Comparison of ENCODE assay signal across 22 cellular contexts in genomic region chr19:33467851-33468250, GRCh38.
"Had no signal": no experiment of that assay in that cellular context is flagged by ENCODE, and none has a peak within 500 bp of the region (broad histone marks: within the 10 kb centered on the region; RNA-seq: fewer than 3 reads in every experiment).

No MANE protein-coding gene starts in this region.

- H3K4me3 Mint-ChIP-seq: activated CD4-positive, alpha-beta memory T cell treated with anti-CD3 and anti-CD28 coated beads for 36 hours; activated naive CD8-positive, alpha-beta T cell treated with anti-CD3 and anti-CD28 coated beads, Interleukin-2, amount 50 U/mL, for 24 hours; activated T-cell treated with anti-CD3 and anti-CD28 coated beads, Interleukin-2, amount 50 U/mL, for 72 hours; dendritic cell treated with granulocyte-macrophage colony-stimulating factor and Interleukin-4, amounts not matched to agents 40 ng/mL and 50 ng/mL, for 4 days; immature natural killer cell; natural killer cell treated with Interleukin-12 subunit alpha and Interleukin-12 subunit beta and Interleukin-15 and Interleukin-18, amount 100 ng/mL, for 72 hours; stimulated activated naive CD8-positive, alpha-beta T cell treated with anti-CD3 and anti-CD28 coated beads, Interleukin-15, Interleukin-2, amounts not matched to agents 100 ng/mL and 50 ng/mL, for 24 hours; WTC11 had no signal

- H3K27ac Mint-ChIP-seq: activated CD4-positive, alpha-beta memory T cell treated with anti-CD3 and anti-CD28 coated beads for 36 hours; activated naive CD8-positive, alpha-beta T cell treated with anti-CD3 and anti-CD28 coated beads, Interleukin-2, amount 50 U/mL, for 24 hours; activated T-cell treated with anti-CD3 and anti-CD28 coated beads, Interleukin-2, amount 50 U/mL, for 72 hours; dendritic cell treated with granulocyte-macrophage colony-stimulating factor and Interleukin-4, amounts not matched to agents 40 ng/mL and 50 ng/mL, for 4 days; natural killer cell treated with Interleukin-12 subunit alpha and Interleukin-12 subunit beta and Interleukin-15 and Interleukin-18, amount 100 ng/mL, for 72 hours; stimulated activated naive CD8-positive, alpha-beta T cell treated with anti-CD3 and anti-CD28 coated beads, Interleukin-15, Interleukin-2, amounts not matched to agents 100 ng/mL and 50 ng/mL, for 24 hours; WTC11 had no signal

- H3K4me3 ChIP-seq: left ventricle myocardium inferior, thyroid gland had no signal

- H3K36me3 ChIP-seq: thyroid gland had no signal

- H3K27ac ChIP-seq: foreskin keratinocyte, left ventricle myocardium inferior, thyroid gland had no signal

- H3K9me3 ChIP-seq: left ventricle myocardium inferior, thyroid gland had no signal

- H3K4me1 Mint-ChIP-seq: activated naive CD8-positive, alpha-beta T cell treated with anti-CD3 and anti-CD28 coated beads, Interleukin-2, amount 50 U/mL, for 24 hours; immature natural killer cell; WTC11 had no signal

- DNase-seq: activated CD4-positive, alpha-beta memory T cell treated with anti-CD3 and anti-CD28 coated beads for 36 hours; activated CD4-positive, alpha-beta T cell treated with anti-CD3 and anti-CD28 coated beads for 4 hours; activated gamma-delta T cell; activated naive CD4-positive, alpha-beta T cell treated with anti-CD3 and anti-CD28 coated beads, Interleukin-2, amount 50 U/mL, for 16 hours; activated naive CD8-positive, alpha-beta T cell treated with anti-CD3 and anti-CD28 coated beads, Interleukin-2, amount 50 U/mL, for 24 hours; activated T-cell treated with anti-CD3 and anti-CD28 coated beads, Interleukin-2, amount 50 U/mL, for 72 hours; effector CD4-positive, alpha-beta T cell; erythroblast; foreskin keratinocyte; immature natural killer cell; kidney glomerular epithelial cell; left ventricle myocardium inferior; retina; stimulated activated CD4-positive, alpha-beta T cell treated with anti-CD3 and anti-CD28 coated beads, Interleukin-12 subunit alpha, Interleukin-12 subunit beta, amount 100 ng/mL, for 4 hours; substantia nigra; T1000; thyroid gland had no signal

- H3K36me3 Mint-ChIP-seq: activated CD4-positive, alpha-beta memory T cell treated with anti-CD3 and anti-CD28 coated beads for 36 hours; natural killer cell treated with Interleukin-12 subunit alpha and Interleukin-12 subunit beta and Interleukin-15 and Interleukin-18, amount 100 ng/mL, for 72 hours; WTC11 had no signal

- H3K27me3 ChIP-seq: foreskin keratinocyte, thyroid gland had no signal

- ATAC-seq: activated naive CD8-positive, alpha-beta T cell treated with anti-CD3 and anti-CD28 coated beads, Interleukin-2, amount 50 U/mL, for 24 hours; activated T-cell treated with anti-CD3 and anti-CD28 coated beads, Interleukin-2, amount 50 U/mL, for 72 hours; foreskin keratinocyte; natural killer cell treated with Interleukin-12 subunit alpha and Interleukin-12 subunit beta and Interleukin-15 and Interleukin-18, amount 100 ng/mL, for 72 hours; WTC11 had no signal

- H3K4me1 ChIP-seq: foreskin keratinocyte, thyroid gland had no signal

- H3K9me3 Mint-ChIP-seq: activated CD4-positive, alpha-beta memory T cell treated with anti-CD3 and anti-CD28 coated beads for 36 hours; activated naive CD8-positive, alpha-beta T cell treated with anti-CD3 and anti-CD28 coated beads, Interleukin-2, amount 50 U/mL, for 24 hours; activated T-cell treated with anti-CD3 and anti-CD28 coated beads, Interleukin-2, amount 50 U/mL, for 72 hours; dendritic cell treated with granulocyte-macrophage colony-stimulating factor and Interleukin-4, amounts not matched to agents 40 ng/mL and 50 ng/mL, for 4 days; immature natural killer cell; natural killer cell treated with Interleukin-12 subunit alpha and Interleukin-12 subunit beta and Interleukin-15 and Interleukin-18, amount 100 ng/mL, for 72 hours; stimulated activated naive CD8-positive, alpha-beta T cell treated with anti-CD3 and anti-CD28 coated beads, Interleukin-15, Interleukin-2, amounts not matched to agents 100 ng/mL and 50 ng/mL, for 24 hours; WTC11 had no signal

- H3K27me3 Mint-ChIP-seq: activated CD4-positive, alpha-beta memory T cell treated with anti-CD3 and anti-CD28 coated beads for 36 hours; activated naive CD8-positive, alpha-beta T cell treated with anti-CD3 and anti-CD28 coated beads, Interleukin-2, amount 50 U/mL, for 24 hours; dendritic cell treated with granulocyte-macrophage colony-stimulating factor and Interleukin-4, amounts not matched to agents 40 ng/mL and 50 ng/mL, for 4 days; natural killer cell treated with Interleukin-12 subunit alpha and Interleukin-12 subunit beta and Interleukin-15 and Interleukin-18, amount 100 ng/mL, for 72 hours; progenitor cell of endocrine pancreas; stimulated activated naive CD8-positive, alpha-beta T cell treated with anti-CD3 and anti-CD28 coated beads, Interleukin-15, Interleukin-2, amounts not matched to agents 100 ng/mL and 50 ng/mL, for 24 hours had no signal
